ENCODE assay signal across 8 cellular contexts in genomic region chrX:68146054-68146453, GRCh38.
DNase-seq lines count a peak whose midpoint lies in the region; ATAC-seq, FAIRE-seq and TF ChIP-seq lines count a peak whose summit lies in the region.

No MANE protein-coding gene starts in this region.

- 0% methylated on average over 2 of the region's 2 CpGs for WGBS in K562 (ENCODE audit: insufficient coverage, low coverage, missing lambda C conversion rate)
- 26 to 36% methylated on average over 2 of the region's 2 CpGs for WGBS in upper lobe of left lung, 2 donors

- H3K9ac ChIP-seq in Loucy (ENCODE audit: low read depth, low read length, poor library complexity, severe bottlenecking) (no peak overlapping the region), K562 (ENCODE audit: insufficient read depth in 1 of 2, low read depth in 2 of 2, low read length in 2 of 2) (no peak overlapping the region)

- H3F3A ChIP-seq in Loucy (ENCODE audit: low read depth) = no peaks in the 10 kb centered on the region

- TF ChIP-seq CTCF in Loucy (conservative IDR thresholded peaks at IDR 0.05; ENCODE audit: low read length) = peak; percentile 56
- peak; percentile 17 to 58 (median 40); a peak in 4 of 6 replicates for TF ChIP-seq CTCF in K562 (IDR thresholded peaks at IDR 0.05 in 2 of 3, conservative IDR thresholded peaks at IDR 0.05 in 1 of 3; ENCODE audit: insufficient read depth in 2 of 3, low read depth in 1 of 3, low read length in 3 of 3)
- TF ChIP-seq CTCF in upper lobe of left lung (IDR thresholded peaks at IDR 0.05) = peak in 3 of 6 experiments; percentile 12 to 26 (median 15)

- H4K20me1 ChIP-seq in Loucy (ENCODE audit: insufficient read depth, low read length, poor library complexity, severe bottlenecking) (no peaks in the 10 kb centered on the region), K562 (replicated peaks; ENCODE audit: control insufficient read depth, insufficient read depth, low read length) (no peaks in the 10 kb centered on the region)

- ATAC-seq in K562 = peak; percentile 93
- ATAC-seq in HG03025 (IDR thresholded peaks at IDR 0.05; ENCODE audit: low FRiP score, unreplicated experiment) = no peak
- ATAC-seq in HG02678 (IDR thresholded peaks at IDR 0.05; ENCODE audit: unreplicated experiment) = no peak
- ATAC-seq in upper lobe of left lung (ENCODE audit: low FRiP score in 2 of 2) = no peak

- no peaks in the 10 kb centered on the region for H3K9me2 ChIP-seq in Loucy (replicated peaks; ENCODE audit: low read depth, low read length)

- H3K79me2 ChIP-seq in Loucy (ENCODE audit: insufficient read depth, low read length) = no peaks in the 10 kb centered on the region
- H3K79me2 ChIP-seq in K562 (ENCODE audit: control insufficient read depth, insufficient read depth, low read length) = no peaks in the 10 kb centered on the region

- H3K4me1 ChIP-seq in Loucy (ENCODE audit: insufficient read depth, low read length, poor library complexity, severe bottlenecking) (no peaks in the 10 kb centered on the region), K562 (replicated peaks in 1 of 2; ENCODE audit: control insufficient read depth in 2 of 2, insufficient read depth in 2 of 2, low read length in 2 of 2) (no peaks in the 10 kb centered on the region), upper lobe of left lung (no peaks in the 10 kb centered on the region)

- TF ChIP-seq RAD21 in K562 (CRISPR knock-in tag; conservative IDR thresholded peaks at IDR 0.05 in 1 of 2, IDR thresholded peaks at IDR 0.05 in 1 of 2) = peak; percentile 17 to 55; a peak in 3 of 4 replicates

- in situ Hi-C loops in K562 (cut with MboI) = no loop called here

- H3K4me2 ChIP-seq in Loucy (ENCODE audit: low read depth, low read length, poor library complexity, severe bottlenecking) (no peak overlapping the region), K562 (ENCODE audit: insufficient read depth, low read length) (no peak overlapping the region)

- CTCF ChIA-PET in K562 (lab: Yijun Ruan, JAX; ENCODE audit: low intra/inter-chr PET ratio) = no interaction called here

- H3K27me3 ChIP-seq in Loucy (ENCODE audit: insufficient read depth, low read length, poor library complexity, severe bottlenecking) (no peaks in the 10 kb centered on the region), K562 (ENCODE audit: control insufficient read depth in 2 of 2, insufficient read depth in 2 of 2, low read length in 2 of 2) (no peaks in the 10 kb centered on the region), upper lobe of left lung (no peaks in the 10 kb centered on the region)

- no peak overlapping the region for H3K4me3 ChIP-seq in Loucy (ENCODE audit: low read length, poor library complexity, severe bottlenecking)
- H3K4me3 ChIP-seq in K562 = no peak overlapping the region
- H3K4me3 ChIP-seq in upper lobe of left lung = no peak overlapping the region

- TF ChIP-seq EP300 in K562 (IDR thresholded peaks at IDR 0.05; ENCODE audit: low read length) (no peak), upper lobe of left lung (IDR thresholded peaks at IDR 0.05) (no peak)

- FAIRE-seq in K562 (lab: Jason Lieb, UNC) = no peak

- no peaks in the 10 kb centered on the region for H3K36me3 ChIP-seq in Loucy (ENCODE audit: insufficient read depth, low read length)
- no peaks in the 10 kb centered on the region for H3K36me3 ChIP-seq in K562 (ENCODE audit: control insufficient read depth, insufficient read depth, low read length)
- no peaks in the 10 kb centered on the region for H3K36me3 ChIP-seq in upper lobe of left lung

- TF ChIP-seq POLR2A in K562 (conservative IDR thresholded peaks at IDR 0.05) = no peak
- no peak for TF ChIP-seq POLR2A in upper lobe of left lung (IDR thresholded peaks at IDR 0.05)

- no peaks in the 10 kb centered on the region for H3K9me1 ChIP-seq in K562 (ENCODE audit: control insufficient read depth, insufficient read depth, low read length)

- H2AFZ ChIP-seq in Loucy (ENCODE audit: low read length) (no peak overlapping the region), K562 (ENCODE audit: low read depth, low read length) (no peak overlapping the region)

- H3K27ac ChIP-seq in K562 (ENCODE audit: extremely low read depth, low read depth, low read length) = no peak overlapping the region
- no peak overlapping the region for H3K27ac ChIP-seq in upper lobe of left lung

- H3K9me3 ChIP-seq in Loucy (ENCODE audit: insufficient read depth, low read depth, low read length) (no peaks in the 10 kb centered on the region), K562 (replicated peaks; ENCODE audit: control insufficient read depth, insufficient read depth, low read depth, low read length) (no peaks in the 10 kb centered on the region), upper lobe of left lung (no peaks in the 10 kb centered on the region)

- intact Hi-C loops in K562 (cut with micrococcal nuclease) = loop anchor here (10.0 kb wide), 2 partner anchors 121 to 591 kb away; no protein-coding TSS in a partner anchor

- POLR2A ChIA-PET in K562 (lab: Yijun Ruan, JAX) = interaction anchor here (1.4 kb wide), 1 partner anchor 9 kb away, joined by 3 read pairs; no protein-coding TSS in a partner anchor

- DNase-seq in EL (peak; percentile 39), K562 (ENCODE audit: extremely low read depth in 1 of 4, low spot score in 3 of 4) (peak in 2 of 4 experiments; percentile 21 to 34), medulla oblongata (ENCODE audit: extremely low spot score) (peak; percentile 17), cortex of kidney (lab: John Stamatoyannopoulos, UW) (no peak), upper lobe of left lung (no peak)

- no TSS peak for BruUV-seq in K562 (replicated peaks; lab: Mats Ljungman, UMichigan)

TF ChIP-seq in K562, 482 proteins besides CTCF, POLR2A, EP300 and RAD21:
- TF ChIP-seq ESRRA (IDR thresholded peaks at IDR 0.05; ENCODE audit: borderline replicate concordance, low read depth) (no peak), BRCA1 (IDR thresholded peaks at IDR 0.05) (no peak), BRCA1 (CRISPR knock-in tag; IDR thresholded peaks at IDR 0.05) (no peak), SMC3 (conservative IDR thresholded peaks at IDR 0.05; ENCODE audit: insufficient read depth, low read depth, low read length) (0 out of 2 replicates have a peak, but pooled peaks have one; percentile 6)
TF ChIP-seq in K562: peak in this region for 1.

Comparison
In these comparisons a context has a peak if more than half of its experiments do, and no peak if none do; other contexts are left out.
1. DNase-seq: peak in EL (single experiment) and medulla oblongata (single experiment); none in cortex of kidney (single experiment) and upper lobe of left lung (0 of 2).